ENCODE assay signal across 8 cellular contexts in genomic region chr11:59216654-59217640, GRCh38. TPM values are rescaled to one million over a fixed set of nuclear protein-coding genes. Genes with fewer than 3 reads are reported as not detected.
DNase-seq lines count a peak whose midpoint lies in the region; ATAC-seq and TF ChIP-seq lines count a peak whose summit lies in the region.

No MANE protein-coding gene starts in this region.

- no peak overlapping the region for H3K4me2 ChIP-seq in neuronal stem cell (ENCODE audit: insufficient read depth, low read length, poor library complexity, severe bottlenecking)

- WGBS in tibial nerve, 2 donors, result 32 to 44% methylated on average over 9 of the region's 9 CpGs
- no CpG with 5 or more reads among the region's 9 CpGs for WGBS in neuronal stem cell (ENCODE audit: extremely low coverage in 2 of 2, insufficient read length in 2 of 2, insufficient replicate concordance in 1 of 2), 2 donors

- TF ChIP-seq CTCF in right atrium auricular region (IDR thresholded peaks at IDR 0.05), result no peak
- no peak for TF ChIP-seq CTCF in foreskin keratinocyte (conservative IDR thresholded peaks at IDR 0.05)
- TF ChIP-seq CTCF in tibial nerve (IDR thresholded peaks at IDR 0.05), result no peak

- H4K8ac ChIP-seq in neuronal stem cell (ENCODE audit: low read depth, low read length), result no peak overlapping the region

- H3K9ac ChIP-seq in neuronal stem cell (ENCODE audit: low read depth, low read length, poor library complexity), result no peak overlapping the region

- H2BK5ac ChIP-seq in neuronal stem cell (ENCODE audit: low read length), result no peak overlapping the region

- H3K27me3 ChIP-seq in right atrium auricular region (no peaks in the 10 kb centered on the region), foreskin keratinocyte (peaks cover 17% of the 10 kb centered on the region), tibial nerve (no peaks in the 10 kb centered on the region), neuronal stem cell (ENCODE audit: control insufficient read depth in 3 of 3, insufficient read depth in 3 of 3, low read depth in 1 of 3, low read length in 3 of 3) (peaks cover 0 to 10% (median 0%) of the 10 kb centered on the region in 3 experiments)

- no peak for TF ChIP-seq POLR2A in tibial nerve (IDR thresholded peaks at IDR 0.05)

- DNase-seq in Right ventricle myocardium inferior (ENCODE audit: missing footprints) (no peak), right atrium auricular region (ENCODE audit: low spot score) (no peak), NOMO-1 treated with dmso at 0.1 percent for 144 hours (lab: John Stamatoyannopoulos, UW; ENCODE audit: unreplicated experiment) (peak; percentile 82), foreskin keratinocyte (peak; percentile 56 to 75), tibial nerve (ENCODE audit: low spot score in 2 of 2) (peak; percentile 53 to 89), neuronal stem cell (ENCODE audit: low spot score) (no peak)
- DNase-seq in activated effector memory CD4-positive, alpha-beta T cell treated with Interleukin-2 at 50 U/mL for 16 hours, result no peak

- intact Hi-C loops in Right ventricle myocardium inferior (cut with DNase I), result no loop called here

- H3K4ac ChIP-seq in neuronal stem cell (ENCODE audit: low read length), result no peak overlapping the region

- no peak overlapping the region for H3K14ac ChIP-seq in neuronal stem cell (ENCODE audit: low read length)

- no peak overlapping the region for H2AK5ac ChIP-seq in neuronal stem cell (ENCODE audit: low read depth, low read length)

- no peaks in the 10 kb centered on the region for H3K36me3 ChIP-seq in right atrium auricular region
- no peaks in the 10 kb centered on the region for H3K36me3 ChIP-seq in tibial nerve
- no peaks in the 10 kb centered on the region for H3K36me3 ChIP-seq in neuronal stem cell (replicated peaks in 1 of 2; ENCODE audit: control insufficient read depth in 2 of 2, insufficient read depth in 2 of 2, low read length in 2 of 2)

- H2BK15ac ChIP-seq in neuronal stem cell (ENCODE audit: low read length), result no peak overlapping the region

- H3K27ac ChIP-seq in right atrium auricular region, result peak overlapping the region in 1 of 2 donors; percentile 13
- no peak overlapping the region for H3K27ac ChIP-seq in foreskin keratinocyte
- H3K27ac ChIP-seq in tibial nerve, result peak overlapping the region; percentile 17 to 82 (median 52)
- no peak overlapping the region for H3K27ac ChIP-seq in neuronal stem cell (replicated peaks; ENCODE audit: low read length)

- no peak overlapping the region for H2BK12ac ChIP-seq in neuronal stem cell (ENCODE audit: low read length)

- peak in 1 of 2 donors; percentile 84 for TF ChIP-seq EP300 in tibial nerve (IDR thresholded peaks at IDR 0.05)

- H3K4me1 ChIP-seq in right atrium auricular region, result no peaks in the 10 kb centered on the region
- peaks cover 9% of the 10 kb centered on the region for H3K4me1 ChIP-seq in foreskin keratinocyte
- H3K4me1 ChIP-seq in tibial nerve, result peaks cover 0 to 54% (median 17%) of the 10 kb centered on the region in 4 donors
- H3K4me1 ChIP-seq in neuronal stem cell (ENCODE audit: control insufficient read depth in 2 of 2, insufficient read depth in 1 of 2, low read depth in 1 of 2, low read length in 2 of 2), result no peaks in the 10 kb centered on the region

- H4K91ac ChIP-seq in neuronal stem cell (ENCODE audit: low read depth, low read length, poor library complexity), result no peak overlapping the region

- H2AFZ ChIP-seq in neuronal stem cell (ENCODE audit: low read length), result no peak overlapping the region

- no peak overlapping the region for H2BK120ac ChIP-seq in neuronal stem cell (ENCODE audit: low read depth, low read length)

- H3K9me3 ChIP-seq in right atrium auricular region (no peaks in the 10 kb centered on the region), tibial nerve (no peaks in the 10 kb centered on the region), neuronal stem cell (replicated peaks in 1 of 2; ENCODE audit: control insufficient read depth in 2 of 2, insufficient read depth in 1 of 2, low read depth in 1 of 2, low read length in 2 of 2) (no peaks in the 10 kb centered on the region)

- H3K79me1 ChIP-seq in neuronal stem cell (ENCODE audit: low read depth, low read length), result no peaks in the 10 kb centered on the region

- no peak overlapping the region for H3K23ac ChIP-seq in neuronal stem cell (ENCODE audit: low read depth, low read length, poor library complexity)

- H3K4me3 ChIP-seq in right atrium auricular region, result no peak overlapping the region
- H3K4me3 ChIP-seq in tibial nerve, result no peak overlapping the region
- H3K4me3 ChIP-seq in neuronal stem cell (ENCODE audit: low read length in 2 of 2), result no peak overlapping the region

- ATAC-seq in Right ventricle myocardium inferior (peak; percentile 60), HG02870 (IDR thresholded peaks at IDR 0.05; ENCODE audit: unreplicated experiment) (peak; percentile 76), foreskin keratinocyte (peak; percentile 76)

- H3K18ac ChIP-seq in neuronal stem cell (ENCODE audit: low read length), result no peak overlapping the region

RNA-seq across cellular contexts. Expression of gene MPEG1, which starts 4.2 kb away (rescaled TPM):
- total RNA-seq in Right ventricle myocardium inferior (18.3 TPM), right atrium auricular region (10 to 100 TPM in 1 of 2 donors, 1 to 10 TPM in 1; 5.2 to 10.0 TPM), foreskin keratinocyte (not detected in 2 replicates), tibial nerve (10 to 100 TPM in 1 of 4 donors, 1 to 10 TPM in 3; 7.0 to 12.3 (median 9.6) TPM)
- polyA plus RNA-seq in foreskin keratinocyte, result not detected in 2 replicates
- not detected for polyA plus RNA-seq in neuronal stem cell (2013, experiment 1 of 2)
- not detected for polyA plus RNA-seq in neuronal stem cell (2013, experiment 2 of 2)

RNA-seq across cellular contexts. Expression of gene DTX4, which starts 45.0 kb away (rescaled TPM):
- total RNA-seq in Right ventricle myocardium inferior, result 2.1 TPM
- total RNA-seq in right atrium auricular region, result 1 to 10 TPM; 1.0 to 2.1 TPM
- 5.7 and 6.2 TPM in 2 replicates for total RNA-seq in foreskin keratinocyte
- polyA plus RNA-seq in foreskin keratinocyte, result 2.3 and 2.7 TPM in 2 replicates
- 10 to 100 TPM; 17.7 to 34.5 (median 25.8) TPM for total RNA-seq in tibial nerve
- 84.4 TPM for polyA plus RNA-seq in neuronal stem cell (2013, experiment 1 of 2)
- polyA plus RNA-seq in neuronal stem cell (2013, experiment 2 of 2), result 84.6 TPM

Comparison
In these comparisons a context has a peak if more than half of its experiments do, and no peak if none do; other contexts are left out.
1. DNase-seq: peak in NOMO-1 treated with dmso at 0.1 percent for 144 hours (single experiment), foreskin keratinocyte (2 of 2) and tibial nerve (2 of 2); none in Right ventricle myocardium inferior (single experiment), right atrium auricular region (single experiment), activated effector memory CD4-positive, alpha-beta T cell treated with Interleukin-2 at 50 U/mL for 16 hours (single experiment) and neuronal stem cell (single experiment).
2. H3K27ac ChIP-seq: peak in tibial nerve (4 of 4); none in foreskin keratinocyte (single experiment) and neuronal stem cell (single experiment).
3. Peak in every context shown above with its lines, with median percentiles within 50 percentile points of each other: ATAC-seq.